In the genomic region with DNA sequence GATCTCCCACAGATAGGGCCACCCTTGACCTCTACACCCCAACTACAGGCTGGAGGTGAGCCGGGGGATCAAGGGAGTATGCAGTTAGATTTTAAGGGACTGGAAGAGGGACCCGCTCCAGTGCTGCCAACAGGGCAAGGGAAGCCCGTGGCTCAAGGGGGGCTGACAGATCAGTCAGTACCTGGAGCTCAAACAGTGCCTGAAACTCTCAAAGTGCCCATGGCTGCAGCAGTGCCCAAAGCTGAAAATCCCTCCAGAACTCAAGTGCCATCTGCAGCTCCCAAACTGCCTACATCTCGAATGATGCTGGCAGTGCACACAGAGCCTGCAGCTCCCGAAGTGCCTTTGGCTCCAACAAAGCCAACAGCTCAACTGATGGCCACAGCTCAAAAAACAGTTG, we compare ENCODE assay signal across 19 cellular contexts. TPM values are rescaled to one million over a fixed set of nuclear protein-coding genes. Genes with fewer than 3 reads are reported as not detected.
DNase-seq lines count a peak whose midpoint lies in the region; ATAC-seq and TF ChIP-seq lines count a peak whose summit lies in the region.
"Had no signal": no experiment of that assay in that cellular context is flagged by ENCODE, and none has a peak within 500 bp of the region (broad histone marks: within the 10 kb centered on the region; RNA-seq: fewer than 3 reads in every experiment).

No MANE protein-coding gene starts in this region.

- no peak for TF ChIP-seq CTCF in stomach (IDR thresholded peaks at IDR 0.05)

- no peaks in the 10 kb centered on the region for H3K9me3 ChIP-seq in stomach
- H3K9me3 ChIP-seq: A549, HAP-1 had no signal

- no peak overlapping the region for H3K27ac Mint-ChIP-seq in activated CD8-positive, alpha-beta memory T cell treated with anti-CD3 and anti-CD28 coated beads, Interleukin-2, amount 10 ng/mL, durations not matched to agents 7 days and 5 days
- H3K27ac Mint-ChIP-seq: CD8-positive, alpha-beta T cell had no signal

- no peaks in the 10 kb centered on the region for H3K4me1 Mint-ChIP-seq in activated CD8-positive, alpha-beta memory T cell treated with anti-CD3 and anti-CD28 coated beads, Interleukin-2, amount 10 ng/mL, durations not matched to agents 7 days and 5 days

- H3K27me3 ChIP-seq in stomach = no peaks in the 10 kb centered on the region

- CTCF ChIA-PET in activated CD8-positive, alpha-beta memory T cell treated with anti-CD3 and anti-CD28 coated beads, Interleukin-2, amount 10 ng/mL, durations not matched to agents 7 days and 5 days (lab: Charles Lee) = interaction anchor here (1.2 to 5.0 kb wide), 4 partner anchors 13 to 51 kb away, joined by 3 to 17 read pairs (median 6); no protein-coding TSS in a partner anchor

- H3K9me3 Mint-ChIP-seq in activated CD8-positive, alpha-beta memory T cell treated with anti-CD3 and anti-CD28 coated beads, Interleukin-2, amount 10 ng/mL, durations not matched to agents 7 days and 5 days (ENCODE audit: low read depth) = no peaks in the 10 kb centered on the region
- H3K9me3 Mint-ChIP-seq: CD8-positive, alpha-beta T cell; IgD-negative memory B cell had no signal

- 78 to 95% (median 90%) methylated on average over 5 of the region's 5 CpGs for WGBS in stomach, 5 donors

- peak; percentile 74 for DNase-seq in DMS 273 (lab: John Stamatoyannopoulos, UW; ENCODE audit: unreplicated experiment)
- DNase-seq in DMS 273 treated with DMSO at 0.1 percent for 48 hours (lab: John Stamatoyannopoulos, UW) = no peak
- peak; percentile 38 for DNase-seq in activated CD8-positive, alpha-beta memory T cell treated with anti-CD3 and anti-CD28 coated beads, Interleukin-2, amount 50 U/mL, for 48 hours
- DNase-seq in activated CD8-positive, alpha-beta memory T cell treated with anti-CD3 and anti-CD28 coated beads, Interleukin-2, amount 10 ng/mL, durations not matched to agents 7 days and 5 days = no peak
- peak; percentile 65 to 91 for DNase-seq in NCI-H524 (lab: John Stamatoyannopoulos, UW)
- DNase-seq in stomach = peak; percentile 9
- DNase-seq in SW480 (ENCODE audit: low spot score) = no peak
- DNase-seq: AML-193; Calu3; CD8-positive, alpha-beta T cell; DMS79; GDM1 had no signal

- H3K27me3 Mint-ChIP-seq in activated CD8-positive, alpha-beta memory T cell treated with anti-CD3 and anti-CD28 coated beads, Interleukin-2, amount 10 ng/mL, durations not matched to agents 7 days and 5 days = peaks cover 12% of the 10 kb centered on the region

- ATAC-seq in activated CD8-positive, alpha-beta memory T cell treated with anti-CD3 and anti-CD28 coated beads, Interleukin-2, amount 10 ng/mL, durations not matched to agents 7 days and 5 days = no peak
- ATAC-seq in GM21825 (IDR thresholded peaks at IDR 0.05; ENCODE audit: unreplicated experiment) = no peak
- ATAC-seq: A549; CD8-positive, alpha-beta T cell; HepG2 had no signal

- H3K4me3 Mint-ChIP-seq in activated CD8-positive, alpha-beta memory T cell treated with anti-CD3 and anti-CD28 coated beads, Interleukin-2, amount 10 ng/mL, durations not matched to agents 7 days and 5 days = no peak overlapping the region
- H3K4me3 Mint-ChIP-seq: CD8-positive, alpha-beta T cell; IgD-negative memory B cell had no signal

- no peak overlapping the region for H3K4me3 ChIP-seq in stomach
- H3K4me3 ChIP-seq: A549, HAP-1 had no signal

- TF ChIP-seq EP300 in stomach (IDR thresholded peaks at IDR 0.05) = no peak

- no peak overlapping the region for H3K27ac ChIP-seq in stomach
- H3K27ac ChIP-seq: 22Rv1, A549 had no signal

- peaks cover 0 to 71% (median 62%) of the 10 kb centered on the region in 4 donors for H3K36me3 ChIP-seq in stomach
- H3K36me3 ChIP-seq: HAP-1 had no signal

- no peaks in the 10 kb centered on the region for H3K36me3 Mint-ChIP-seq in activated CD8-positive, alpha-beta memory T cell treated with anti-CD3 and anti-CD28 coated beads, Interleukin-2, amount 10 ng/mL, durations not matched to agents 7 days and 5 days
- H3K36me3 Mint-ChIP-seq: CD8-positive, alpha-beta T cell; IgD-negative memory B cell had no signal

- intact Hi-C loops in stomach (cut with DNase I; ENCODE audit: low total_unique reads) = no loop called here

- H3K4me1 ChIP-seq in stomach = peaks cover 0 to 14% (median 8%) of the 10 kb centered on the region in 4 donors
- H3K4me1 ChIP-seq: A549 had no signal

- TF ChIP-seq POLR2A in stomach (IDR thresholded peaks at IDR 0.05) = no peak

RNA-seq across cellular contexts. Expression of a gene that starts 10.4 kb away (rescaled TPM):
- total RNA-seq in activated CD8-positive, alpha-beta memory T cell treated with anti-CD3 and anti-CD28 coated beads, Interleukin-2, amount 10 ng/mL, durations not matched to agents 7 days and 5 days = under 1 TPM; 0.05 to 0.50 TPM
- 10 to 100 TPM in 2 of 5 donors, 1 to 10 TPM in 3; 2.9 to 16.0 (median 8.1) TPM for total RNA-seq in stomach
- polyA plus RNA-seq in stomach = 1 to 10 TPM; 2.3 to 3.3 (median 2.3) TPM
- polyA plus RNA-seq: IgD-negative memory B cell had no signal

RNA-seq across cellular contexts. Expression of a gene that starts 20.3 kb away (rescaled TPM):
- total RNA-seq in activated CD8-positive, alpha-beta memory T cell treated with anti-CD3 and anti-CD28 coated beads, Interleukin-2, amount 10 ng/mL, durations not matched to agents 7 days and 5 days = 1 to 10 TPM; 5.0 to 7.1 TPM
- total RNA-seq in stomach = 1 to 10 TPM in 3 of 5 donors, not detected in 2; 2.0 to 4.2 (median 3.8) TPM
- polyA plus RNA-seq in stomach = 1 to 10 TPM in 2 of 3 donors, under 1 TPM in 1; 0.81 to 2.1 (median 1.4) TPM
- total RNA-seq: Daoy had no signal

RNA-seq across cellular contexts. Expression of a gene that starts 20.5 kb away (rescaled TPM):
- total RNA-seq in activated CD8-positive, alpha-beta memory T cell treated with anti-CD3 and anti-CD28 coated beads, Interleukin-2, amount 10 ng/mL, durations not matched to agents 7 days and 5 days = 10 to 100 TPM; 73.3 to 81.2 TPM
- 100 to 1,000 TPM in 1 of 5 donors, 10 to 100 TPM in 4; 63.4 to 348 (median 77.2) TPM for total RNA-seq in stomach
- 10 to 100 TPM; 13.9 to 23.4 (median 22.9) TPM for polyA plus RNA-seq in stomach

RNA-seq across cellular contexts. Expression of a gene that starts 33.4 kb away (rescaled TPM):
- total RNA-seq in activated CD8-positive, alpha-beta memory T cell treated with anti-CD3 and anti-CD28 coated beads, Interleukin-2, amount 10 ng/mL, durations not matched to agents 7 days and 5 days = 10 to 100 TPM; 45.6 to 45.9 TPM
- total RNA-seq in stomach = 10 to 100 TPM; 10.8 to 71.2 (median 42.4) TPM
- 10 to 100 TPM; 37.0 to 64.8 (median 41.8) TPM for polyA plus RNA-seq in stomach

RNA-seq across cellular contexts. Expression of a gene that starts 41.2 kb away (rescaled TPM):
- 1 to 10 TPM in 1 of 2 experiments, not detected in 1; 1.3 TPM for total RNA-seq in activated CD8-positive, alpha-beta memory T cell treated with anti-CD3 and anti-CD28 coated beads, Interleukin-2, amount 10 ng/mL, durations not matched to agents 7 days and 5 days
- 10 to 100 TPM; 20.1 to 64.8 (median 33.0) TPM for total RNA-seq in stomach
- polyA plus RNA-seq in stomach = 100 to 1,000 TPM in 1 of 3 donors, 10 to 100 TPM in 2; 71.4 to 119 (median 99.0) TPM
- total RNA-seq: CD8-positive, alpha-beta T cell had no signal

Comparison
In these comparisons a context has a peak if more than half of its experiments do, and no peak if none do; other contexts are left out.
1. DNase-seq: peak in DMS 273 (single experiment), activated CD8-positive, alpha-beta memory T cell treated with anti-CD3 and anti-CD28 coated beads, Interleukin-2, amount 50 U/mL, for 48 hours (single experiment), NCI-H524 (2 of 2) and stomach (single experiment); none in DMS 273 treated with DMSO at 0.1 percent for 48 hours (single experiment), activated CD8-positive, alpha-beta memory T cell treated with anti-CD3 and anti-CD28 coated beads, Interleukin-2, amount 10 ng/mL, durations not matched to agents 7 days and 5 days (single experiment) and SW480 (single experiment).